In genomic region chr11:104898685-104899013, GRCh38 we compare ENCODE assay signal across 12 cellular contexts. TPM values are rescaled to one million over a fixed set of nuclear protein-coding genes. Genes with fewer than 3 reads are reported as not detected.
DNase-seq lines count a peak whose midpoint lies in the region; ATAC-seq, FAIRE-seq and TF ChIP-seq lines count a peak whose summit lies in the region.
"Had no signal": no experiment of that assay in that cellular context is flagged by ENCODE, and none has a peak within 500 bp of the region (broad histone marks: within the 10 kb centered on the region; RNA-seq: fewer than 3 reads in every experiment).

No MANE protein-coding gene starts in this region.

- H3K9me3 ChIP-seq in CD4-positive, alpha-beta memory T cell (ENCODE audit: control insufficient read depth in 1 of 2, low read length in 2 of 2): no peaks in the 10 kb centered on the region
- H3K9me3 ChIP-seq in Loucy (ENCODE audit: insufficient read depth, low read depth, low read length) (no peaks in the 10 kb centered on the region), ovary (no peaks in the 10 kb centered on the region)

- CTCF ChIA-PET in CD4-positive, alpha-beta memory T cell (lab: Charles Lee; ENCODE audit: partially characterized antibody): interaction anchor here (1.0 to 2.6 kb wide), 3 partner anchors 10 to 48 kb away, joined by 4 to 8 read pairs (median 5); no protein-coding TSS in a partner anchor

- no peaks in the 10 kb centered on the region for H3K27me3 Mint-ChIP-seq in CD4-positive, alpha-beta memory T cell

- intact Hi-C loops in CD4-positive, alpha-beta memory T cell (cut with micrococcal nuclease): loop anchor here (1.0 kb wide), 1 partner anchor 18 kb away; no protein-coding TSS in a partner anchor
- intact Hi-C loops in ovary (cut with DNase I): no loop called here

- no peak for TF ChIP-seq CTCF in Loucy (conservative IDR thresholded peaks at IDR 0.05; ENCODE audit: low read length)
- no peak for TF ChIP-seq CTCF in ovary (IDR thresholded peaks at IDR 0.05)

- no peak overlapping the region for H3K9ac ChIP-seq in Loucy (ENCODE audit: low read depth, low read length, poor library complexity, severe bottlenecking)

- H3K27me3 ChIP-seq in CD4-positive, alpha-beta memory T cell (ENCODE audit: insufficient read depth, low read length): no peaks in the 10 kb centered on the region
- H3K27me3 ChIP-seq in Loucy (ENCODE audit: insufficient read depth, low read length, poor library complexity, severe bottlenecking): no peaks in the 10 kb centered on the region
- no peaks in the 10 kb centered on the region for H3K27me3 ChIP-seq in ovary

- peaks cover 27 to 53% (median 39%) of the 10 kb centered on the region in 4 donors for H3K4me1 Mint-ChIP-seq in CD4-positive, alpha-beta memory T cell

- 2 to 4% (median 2%) methylated on average over 1 of the region's 1 CpG for WGBS in ovary, 3 donors

- H2AFZ ChIP-seq in Loucy (ENCODE audit: low read length): peak overlapping the region; percentile 26; the same call in 1 of the 2 replicates

- POLR2A ChIA-PET in CD4-positive, alpha-beta memory T cell (lab: Charles Lee; ENCODE audit: partially characterized antibody): interaction anchor here (1.1 to 1.9 kb wide), 7 partner anchors 9 to 194 kb away, joined by 3 to 21 read pairs (median 6); partner anchors contain the start of gene CASP4

- H3K79me2 ChIP-seq in Loucy (ENCODE audit: insufficient read depth, low read length): no peaks in the 10 kb centered on the region

- H3K4me2 ChIP-seq in Loucy (ENCODE audit: low read depth, low read length, poor library complexity, severe bottlenecking): no peak overlapping the region

- H3F3A ChIP-seq in Loucy (ENCODE audit: low read depth): no peaks in the 10 kb centered on the region

- H4K20me1 ChIP-seq in Loucy (ENCODE audit: insufficient read depth, low read length, poor library complexity, severe bottlenecking): no peaks in the 10 kb centered on the region

- TF ChIP-seq POLR2A in ovary (IDR thresholded peaks at IDR 0.05) (no peak), GM18505 (IDR thresholded peaks at IDR 0.05; ENCODE audit: borderline replicate concordance, extremely low read depth, insufficient read depth, insufficient read length) (no peak)

- H3K36me3 ChIP-seq in CD4-positive, alpha-beta memory T cell (ENCODE audit: insufficient read depth, low read length): no peaks in the 10 kb centered on the region
- H3K36me3 ChIP-seq in Loucy (ENCODE audit: insufficient read depth, low read length): no peaks in the 10 kb centered on the region
- H3K36me3 ChIP-seq in ovary: no peaks in the 10 kb centered on the region

- peaks cover 0 to 4% (median 0%) of the 10 kb centered on the region in 8 donors for H3K9me3 Mint-ChIP-seq in CD4-positive, alpha-beta memory T cell

- no peak for DNase-seq in CD4-positive, alpha-beta memory T cell
- peak; percentile 38 for DNase-seq in fibroblast of peridontal ligament (ENCODE audit: extremely low read depth)
- DNase-seq in ovary: no peak
- DNase-seq in stimulated activated CD4-positive, alpha-beta T cell treated with anti-CD3 and anti-CD28 coated beads, Interleukin-4, amount 100 ng/mL, for 24 hours: no peak
- DNase-seq in GM19239 (ENCODE audit: insufficient read length, low spot score): no peak
- no peak for DNase-seq in NK-92 (lab: John Stamatoyannopoulos, UW; ENCODE audit: unreplicated experiment)
- DNase-seq: NCI-H1105 had no signal

- H3K9me2 ChIP-seq in Loucy (replicated peaks; ENCODE audit: low read depth, low read length): no peaks in the 10 kb centered on the region

- H3K27ac Mint-ChIP-seq in CD4-positive, alpha-beta memory T cell: peak overlapping the region in 6 of 7 donors; percentile 71 to 96 (median 92)

- TF ChIP-seq EP300 in ovary (IDR thresholded peaks at IDR 0.05): no peak

- ATAC-seq in GM18505 (IDR thresholded peaks at IDR 0.05; ENCODE audit: unreplicated experiment): no peak

- H3K27ac ChIP-seq in CD4-positive, alpha-beta memory T cell (ENCODE audit: low read depth, low read length): peak overlapping the region; percentile 24
- peak overlapping the region; percentile 50 to 91 for H3K27ac ChIP-seq in ovary
- H3K27ac ChIP-seq: C4-2B, VCaP had no signal

- H3K4me3 ChIP-seq in CD4-positive, alpha-beta memory T cell (ENCODE audit: low read length in 2 of 2): no peak overlapping the region
- H3K4me3 ChIP-seq in Loucy (ENCODE audit: low read length, poor library complexity, severe bottlenecking): no peak overlapping the region
- H3K4me3 ChIP-seq in ovary: peak overlapping the region; percentile 30

- peak overlapping the region; percentile 75 to 89 (median 84) for H3K4me3 Mint-ChIP-seq in CD4-positive, alpha-beta memory T cell

- FAIRE-seq in GM19239 (lab: Jason Lieb, UNC): no peak
- FAIRE-seq: astrocyte had no signal

- peaks cover 8 to 24% of the 10 kb centered on the region in 2 donors for H3K36me3 Mint-ChIP-seq in CD4-positive, alpha-beta memory T cell

- peaks cover 34% of the 10 kb centered on the region for H3K4me1 ChIP-seq in CD4-positive, alpha-beta memory T cell (ENCODE audit: insufficient read depth, low read length)
- H3K4me1 ChIP-seq in Loucy (ENCODE audit: insufficient read depth, low read length, poor library complexity, severe bottlenecking): peaks cover 8% of the 10 kb centered on the region
- peaks cover 9% of the 10 kb centered on the region for H3K4me1 ChIP-seq in ovary (ENCODE audit: insufficient read depth)

RNA-seq across cellular contexts. Expression of gene CASP12, which starts 0.4 kb away (rescaled TPM):
- not detected for total RNA-seq in CD4-positive, alpha-beta memory T cell
- under 1 TPM in 1 of 2 donors, not detected in 1; 0.28 TPM for polyA plus RNA-seq in CD4-positive, alpha-beta memory T cell
- total RNA-seq in ovary: 10 to 100 TPM in 1 of 7 donors, 1 to 10 TPM in 6; 2.0 to 12.0 (median 3.2) TPM
- polyA plus RNA-seq in ovary: 10 to 100 TPM in 1 of 2 donors, 1 to 10 TPM in 1; 3.3 to 10.8 TPM
- total RNA-seq: astrocyte had no signal
